Comparison of ENCODE assay signal across 23 cellular contexts in the genomic region with DNA sequence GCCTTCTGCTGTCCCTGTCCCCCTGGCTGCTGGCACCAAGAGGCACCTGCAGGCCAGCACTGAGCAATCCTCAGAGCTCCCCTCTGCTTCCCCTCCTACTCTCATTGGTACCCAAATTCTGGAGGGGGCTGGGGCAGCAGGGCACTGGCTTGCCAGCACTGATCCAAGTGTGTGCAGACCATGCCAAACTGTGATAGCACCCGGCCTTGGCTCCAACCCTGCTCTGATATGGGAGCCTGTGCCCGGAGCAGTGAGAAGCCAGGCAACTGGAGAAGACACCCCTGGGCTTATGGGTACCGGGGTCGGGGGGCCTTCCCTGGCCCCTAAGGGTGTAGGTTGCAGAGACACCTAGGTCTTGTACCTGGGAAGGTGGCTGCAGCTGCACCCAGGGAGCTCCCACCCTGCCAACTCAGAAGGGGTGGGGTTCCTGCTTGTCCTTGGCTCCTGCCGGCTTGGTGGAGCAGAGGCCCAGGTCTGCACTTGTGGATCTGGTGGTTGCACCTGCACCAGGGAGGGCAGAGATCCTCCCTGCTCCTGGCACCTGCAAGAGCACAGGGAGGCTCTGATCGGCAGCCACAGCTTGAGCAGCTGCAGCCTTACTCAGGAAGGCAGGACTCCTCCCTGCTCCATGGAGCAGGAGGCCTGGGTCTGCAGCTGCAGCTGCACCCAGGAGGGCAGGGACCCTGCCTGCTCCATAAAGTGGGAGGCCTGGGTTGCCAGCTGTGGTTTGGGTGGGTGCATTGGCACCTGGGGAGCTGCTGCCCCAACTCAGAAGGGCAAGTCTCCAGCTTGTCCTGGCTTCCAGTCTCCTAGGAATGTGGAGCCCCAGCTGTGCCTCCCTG.
DNase-seq lines count a peak whose midpoint lies in the region; FAIRE-seq and TF ChIP-seq lines count a peak whose summit lies in the region.
"Had no signal": no experiment of that assay in that cellular context is flagged by ENCODE, and none has a peak within 500 bp of the region (broad histone marks: within the 10 kb centered on the region; RNA-seq: fewer than 3 reads in every experiment).

No MANE protein-coding gene starts in this region.

- H3K4me2 ChIP-seq in H1 (ENCODE audit: insufficient read depth in 1 of 2, low read depth in 2 of 2, low read length in 2 of 2), result no peak overlapping the region
- H3K4me2 ChIP-seq in mesenchymal stem cell (ENCODE audit: low read length, poor library complexity, severe bottlenecking), result no peak overlapping the region

- no peak overlapping the region for H4K5ac ChIP-seq in H1 (ENCODE audit: insufficient read length, low read depth, low read length)

- TF ChIP-seq EP300 in H1 (IDR thresholded peaks at IDR 0.05; ENCODE audit: borderline replicate concordance in 1 of 2, low read depth in 2 of 2, low read length in 2 of 2), result no peak

- H3K27ac Mint-ChIP-seq in HFFc6, result no peak overlapping the region
- H3K27ac Mint-ChIP-seq: activated naive CD8-positive, alpha-beta T cell treated with anti-CD3 and anti-CD28 coated beads, Interleukin-2, amount 50 U/mL, for 24 hours; activated T-cell treated with anti-CD3 and anti-CD28 coated beads, Interleukin-2, amount 50 U/mL, for 24 hours; type B pancreatic cell had no signal

- 93% methylated on average over 6 of the region's 6 CpGs; no CpG with 5 or more reads in 1 of the 2 experiments for WGBS in H1 (ENCODE audit: extremely low coverage in 1 of 2, insufficient coverage in 1 of 2, insufficient read length in 1 of 2, insufficient replicate concordance in 2 of 2, low coverage in 1 of 2, low lambda C conversion rate in 2 of 2, missing lambda C conversion rate in 1 of 2), 2 experiments
- 99% methylated on average over 6 of the region's 6 CpGs for WGBS in mesenchymal stem cell

- H2BK5ac ChIP-seq in H1 (ENCODE audit: low read depth, low read length) (no peak overlapping the region), mesenchymal stem cell (ENCODE audit: low read depth, low read length, poor library complexity, severe bottlenecking) (no peak overlapping the region)

- POLR2A ChIA-PET in H1 (lab: Charles Lee; ENCODE audit: partially characterized antibody), result no interaction called here

- H3K4me3 ChIP-seq in H1 (ENCODE audit: extremely low read depth in 1 of 4, insufficient read depth in 2 of 4, low read depth in 3 of 4, low read length in 4 of 4) (no peak overlapping the region), mesenchymal stem cell (ENCODE audit: insufficient read depth in 1 of 2, low read depth in 1 of 2, low read length in 2 of 2) (no peak overlapping the region)
- H3K4me3 ChIP-seq: GM12878, lower lobe of right lung had no signal

- H2BK120ac ChIP-seq in H1 (replicated peaks; ENCODE audit: low read depth, low read length), result no peak overlapping the region
- no peak overlapping the region for H2BK120ac ChIP-seq in mesenchymal stem cell (ENCODE audit: low read depth, low read length)

- H4K91ac ChIP-seq in H1 (replicated peaks; ENCODE audit: insufficient read length, low read length) (no peak overlapping the region), mesenchymal stem cell (ENCODE audit: low read length) (peak overlapping the region; percentile 27)

- H3K9ac ChIP-seq in H1 (replicated peaks in 1 of 4; ENCODE audit: extremely low read depth in 1 of 4, low read depth in 3 of 4, low read length in 3 of 4), result no peak overlapping the region
- H3K9ac ChIP-seq in mesenchymal stem cell (ENCODE audit: low read length), result no peak overlapping the region
- H3K9ac ChIP-seq: parathyroid adenoma had no signal

- H3K4ac ChIP-seq in H1 (replicated peaks; ENCODE audit: insufficient read length, low read depth, low read length) (no peak overlapping the region), mesenchymal stem cell (ENCODE audit: low read depth in 1 of 2, low read length in 2 of 2) (no peak overlapping the region)

- no peak for FAIRE-seq in H1 (lab: Jason Lieb, UNC)
- FAIRE-seq: endothelial cell of umbilical vein, kidney had no signal

- H4K8ac ChIP-seq in H1 (ENCODE audit: extremely low read depth, insufficient read depth, low read length) (no peak overlapping the region), mesenchymal stem cell (ENCODE audit: low read length) (no peak overlapping the region)

- H2BK20ac ChIP-seq in H1 (ENCODE audit: low read length), result no peak overlapping the region

- H3K27ac ChIP-seq in H1 (ENCODE audit: low read depth, low read length), result no peak overlapping the region
- no peak overlapping the region for H3K27ac ChIP-seq in mesenchymal stem cell (ENCODE audit: low read length, poor library complexity, severe bottlenecking)
- H3K27ac ChIP-seq: C4-2B, lower lobe of right lung, parathyroid adenoma had no signal

- H3K4me1 ChIP-seq in H1 (replicated peaks in 1 of 4; ENCODE audit: control insufficient read depth in 3 of 4, insufficient read depth in 4 of 4, low read length in 3 of 4) (peaks cover 0 to 3% (median 0%) of the 10 kb centered on the region in 4 experiments; a peak in 1 of 7 replicates), mesenchymal stem cell (ENCODE audit: control insufficient read depth, insufficient read depth, low read depth, low read length) (peaks cover 12% of the 10 kb centered on the region)
- H3K4me1 ChIP-seq: lower lobe of right lung, parathyroid adenoma had no signal

- H3K14ac ChIP-seq in H1 (ENCODE audit: insufficient read length), result no peak overlapping the region
- no peak overlapping the region for H3K14ac ChIP-seq in mesenchymal stem cell (ENCODE audit: low read length in 2 of 2)

- no peak overlapping the region for H2BK15ac ChIP-seq in H1 (ENCODE audit: low read length)
- no peak overlapping the region for H2BK15ac ChIP-seq in mesenchymal stem cell (ENCODE audit: low read depth, poor library complexity, severe bottlenecking)

- H3K23me2 ChIP-seq in H1 (ENCODE audit: low read depth, low read length), result no peaks in the 10 kb centered on the region

- H3K9me3 ChIP-seq in H1 (ENCODE audit: insufficient read depth in 2 of 2, low read depth in 1 of 2, low read length in 1 of 2) (peaks cover 4 to 18% of the 10 kb centered on the region in 2 experiments; a peak in 3 of 4 replicates), mesenchymal stem cell (ENCODE audit: control insufficient read depth, low read length) (peaks cover 17% of the 10 kb centered on the region)

- peak overlapping the region; percentile 44; the same call in 1 of the 2 replicates for H3K18ac ChIP-seq in H1 (ENCODE audit: extremely low read depth, low read length)
- H3K18ac ChIP-seq in mesenchymal stem cell (ENCODE audit: low read depth in 1 of 2, low read length in 2 of 2), result peak overlapping the region in 1 of 2 experiments; percentile 21

- no peaks in the 10 kb centered on the region for H3K79me2 ChIP-seq in H1 (ENCODE audit: control insufficient read depth in 1 of 2, insufficient read depth in 2 of 2, low read length in 2 of 2)
- H3K79me2 ChIP-seq: parathyroid adenoma had no signal

- TF ChIP-seq CTCF in H1 (IDR thresholded peaks at IDR 0.05; ENCODE audit: control extremely low read depth in 1 of 3, insufficient read depth in 1 of 3, low read depth in 1 of 3, low read length in 3 of 3), result no peak
- TF ChIP-seq CTCF in HFFc6 (IDR thresholded peaks at IDR 0.05), result no peak

- no peak overlapping the region for H3K56ac ChIP-seq in H1 (replicated peaks; ENCODE audit: insufficient read length, low read depth, low read length)

- H4K20me1 ChIP-seq in H1 (replicated peaks in 1 of 2; ENCODE audit: control insufficient read depth in 1 of 2, insufficient read depth in 2 of 2, low read length in 2 of 2), result no peaks in the 10 kb centered on the region

- H2BK12ac ChIP-seq in H1 (ENCODE audit: low read depth, low read length) (no peak overlapping the region), mesenchymal stem cell (ENCODE audit: low read length in 2 of 2) (no peak overlapping the region)

- H3K4me1 Mint-ChIP-seq in HFFc6 (ENCODE audit: low read depth), result peaks cover 13% of the 10 kb centered on the region

- DNase-seq in COR-L47 (lab: John Stamatoyannopoulos, UW) (peak; percentile 27), NAMALWA (ENCODE audit: low spot score) (peak; percentile 22), H1 (ENCODE audit: low read depth in 1 of 2, low spot score in 2 of 2) (no peak), mesenchymal stem cell (no peak), NCI-H1436 (lab: John Stamatoyannopoulos, UW) (no peak), HFFc6 (no peak), activated gamma-delta T cell (lab: John Stamatoyannopoulos, UW) (no peak)
- DNase-seq: activated CD4-positive, alpha-beta T cell treated with anti-CD3 and anti-CD28 coated beads for 4 hours; activated naive CD8-positive, alpha-beta T cell treated with anti-CD3 and anti-CD28 coated beads, Interleukin-2, amount 50 U/mL, for 24 hours; activated T-cell treated with anti-CD3 and anti-CD28 coated beads, Interleukin-2, amount 50 U/mL, for 24 hours; Calu3; kidney; lower lobe of right lung; MV-4-11; NCI-H1694 treated with DMSO at 0.1 percent for 48 hours; NCI-H774; stimulated activated CD4-positive, alpha-beta T cell treated with anti-CD3 and anti-CD28 coated beads, Interleukin-2, amount 100 ng/mL, for 48 hours had no signal

- H3K36me3 ChIP-seq in H1 (ENCODE audit: control insufficient read depth in 2 of 4, insufficient read depth in 4 of 4, low read length in 3 of 4) (no peaks in the 10 kb centered on the region), mesenchymal stem cell (ENCODE audit: control insufficient read depth in 1 of 2, insufficient read depth in 2 of 2, low read depth in 1 of 2, low read length in 2 of 2) (peaks cover 0 to 10% of the 10 kb centered on the region in 2 experiments)
- H3K36me3 ChIP-seq: lower lobe of right lung had no signal

- H2AFZ ChIP-seq in H1 (ENCODE audit: low read length) (no peak overlapping the region), mesenchymal stem cell (ENCODE audit: low read depth, low read length) (no peak overlapping the region)
- H2AFZ ChIP-seq: parathyroid adenoma had no signal

- H3K23ac ChIP-seq in H1 (ENCODE audit: insufficient read length), result no peak overlapping the region
- no peak overlapping the region for H3K23ac ChIP-seq in mesenchymal stem cell (ENCODE audit: low read length in 2 of 2)

- H3K27me3 Mint-ChIP-seq in HFFc6 (ENCODE audit: insufficient read depth), result 0 out of 2 replicates have a peak, but pooled peaks cover 2% of the 10 kb centered on the region
- H3K27me3 Mint-ChIP-seq: type B pancreatic cell had no signal

- CTCF ChIA-PET in H1 (lab: Charles Lee; ENCODE audit: partially characterized antibody), result no interaction called here

- TF ChIP-seq POLR2A in H1 (IDR thresholded peaks at IDR 0.05; ENCODE audit: control extremely low read depth in 1 of 2, low read depth in 2 of 2, low read length in 2 of 2), result no peak

- peaks cover 38% of the 10 kb centered on the region for H3K36me3 Mint-ChIP-seq in HFFc6 (ENCODE audit: low read depth)
- H3K36me3 Mint-ChIP-seq: type B pancreatic cell had no signal

- H2AK5ac ChIP-seq in H1 (ENCODE audit: low read depth, low read length) (no peak overlapping the region), mesenchymal stem cell (ENCODE audit: low read length, severe bottlenecking) (peak overlapping the region; percentile 41)

- no peak for TF ChIP-seq RAD21 in H1 (IDR thresholded peaks at IDR 0.05 in 1 of 2, conservative IDR thresholded peaks at IDR 0.05 in 1 of 2; ENCODE audit: low read depth in 2 of 2, low read length in 2 of 2)

- peaks cover 15% of the 10 kb centered on the region for H3K9me3 Mint-ChIP-seq in HFFc6

- no peak overlapping the region for H3K4me3 Mint-ChIP-seq in HFFc6
- H3K4me3 Mint-ChIP-seq: activated naive CD8-positive, alpha-beta T cell treated with anti-CD3 and anti-CD28 coated beads, Interleukin-2, amount 50 U/mL, for 24 hours; activated T-cell treated with anti-CD3 and anti-CD28 coated beads, Interleukin-2, amount 50 U/mL, for 24 hours; neural crest cell; type B pancreatic cell had no signal

- H3K79me1 ChIP-seq in H1 (ENCODE audit: low read depth, low read length) (no peaks in the 10 kb centered on the region), mesenchymal stem cell (replicated peaks; ENCODE audit: low read length, poor library complexity, severe bottlenecking) (peaks cover 17% of the 10 kb centered on the region)

- H3K27me3 ChIP-seq in H1 (replicated peaks in 1 of 4; ENCODE audit: control insufficient read depth in 3 of 4, extremely low read depth in 1 of 4, insufficient read depth in 3 of 4, low read length in 3 of 4) (peaks cover 0 to 1% (median 0%) of the 10 kb centered on the region in 4 experiments; a peak in 1 of 7 replicates), mesenchymal stem cell (ENCODE audit: control insufficient read depth in 1 of 2, insufficient read depth in 1 of 2, low read length in 2 of 2) (no peaks in the 10 kb centered on the region)

Comparison
In these comparisons a context has a peak if more than half of its experiments do, and no peak if none do; other contexts are left out.
1. DNase-seq: peak in COR-L47 (single experiment) and NAMALWA (single experiment); none in H1 (0 of 2), mesenchymal stem cell (single experiment), NCI-H1436 (single experiment), HFFc6 (single experiment) and activated gamma-delta T cell (single experiment).